Comparison of ENCODE assay signal across 20 cellular contexts in genomic region chr11:125410091-125410490, GRCh38.
DNase-seq lines count a peak whose midpoint lies in the region; ATAC-seq and TF ChIP-seq lines count a peak whose summit lies in the region.
"Had no signal": no experiment of that assay in that cellular context is flagged by ENCODE, and none has a peak within 500 bp of the region (broad histone marks: within the 10 kb centered on the region; RNA-seq: fewer than 3 reads in every experiment).

No MANE protein-coding gene starts in this region.

- no peak overlapping the region for H3K9ac ChIP-seq in GM23248

- DNase-seq in GM23248: peak; percentile 20
- DNase-seq in NCI-H526 treated with DMSO at 0.1 percent for 48 hours (lab: John Stamatoyannopoulos, UW): peak; percentile 70
- peak; percentile 19 for DNase-seq in choroid plexus epithelial cell (ENCODE audit: low read depth)
- peak; percentile 61 for DNase-seq in nephron progenitor cell
- DNase-seq in activated T-cell treated with anti-CD3 and anti-CD28 coated beads, Interleukin-2, amount 50 U/mL, for 48 hours: no peak
- DNase-seq in stimulated activated naive B cell treated with anti-CD40 and anti-IgM and Interleukin-4, amounts not matched to agents 10 μg/mL and 1 μg/mL and 100 μg/mL, for 72 hours: no peak
- DNase-seq: activated CD4-positive, alpha-beta T cell treated with anti-CD3 and anti-CD28 coated beads, Interleukin-2, amount 50 U/mL, for 48 hours; activated T-cell treated with anti-CD3 and anti-CD28 coated beads, Interleukin-2, amount 50 U/mL, for 72 hours; AML-193; Calu3; cerebellar nuclear complex; foreskin melanocyte; NCI-H1930; NCI-H510A treated with DMSO at 0.1 percent for 48 hours; PC-3; stimulated activated CD4-positive, alpha-beta T cell treated with anti-CD3 and anti-CD28 coated beads, Interleukin-1b, Interleukin-23, amount 100 ng/mL, for 48 hours; substantia nigra had no signal

- 58 to 60% methylated on average over 11 to 12 of the region's 12 CpGs for WGBS in GM23248 (ENCODE audit: low coverage in 1 of 2, low lambda C conversion rate in 2 of 2, missing lambda C conversion rate in 2 of 2), 2 experiments

- ATAC-seq in GM18873 (IDR thresholded peaks at IDR 0.05; ENCODE audit: low FRiP score, unreplicated experiment) (no peak), GM18519 (IDR thresholded peaks at IDR 0.05; ENCODE audit: low FRiP score, unreplicated experiment) (no peak)
- no peak for ATAC-seq in stimulated activated naive B cell treated with anti-CD40 and anti-IgM and Interleukin-4, amounts not matched to agents 10 μg/mL and 1 μg/mL and 100 μg/mL, for 72 hours (replicated peaks)
- ATAC-seq: activated T-cell treated with anti-CD3 and anti-CD28 coated beads, Interleukin-2, amount 50 U/mL, for 72 hours; PC-3 had no signal

- no peak overlapping the region for H2AFZ ChIP-seq in GM23248

- H3F3A ChIP-seq in GM23248 (ENCODE audit: insufficient read depth): no peaks in the 10 kb centered on the region

- H3K27me3 Mint-ChIP-seq in nephron progenitor cell (ENCODE audit: low read depth, poor library complexity): no peaks in the 10 kb centered on the region
- peaks cover 38 to 60% of the 10 kb centered on the region in 2 donors for H3K27me3 Mint-ChIP-seq in stimulated activated naive B cell treated with anti-CD40 and anti-IgM and Interleukin-4, amounts not matched to agents 10 μg/mL and 1 μg/mL and 100 μg/mL, for 72 hours

- H3K4me1 ChIP-seq in GM23248 (ENCODE audit: insufficient read depth): no peaks in the 10 kb centered on the region

- no peaks in the 10 kb centered on the region for H3K9me3 Mint-ChIP-seq in nephron progenitor cell
- no peaks in the 10 kb centered on the region for H3K9me3 Mint-ChIP-seq in stimulated activated naive B cell treated with anti-CD40 and anti-IgM and Interleukin-4, amounts not matched to agents 10 μg/mL and 1 μg/mL and 100 μg/mL, for 72 hours
- H3K9me3 Mint-ChIP-seq: activated T-cell treated with anti-CD3 and anti-CD28 coated beads, Interleukin-2, amount 50 U/mL, for 72 hours had no signal

- H3K4me3 Mint-ChIP-seq in nephron progenitor cell: no peak overlapping the region
- H3K4me3 Mint-ChIP-seq in stimulated activated naive B cell treated with anti-CD40 and anti-IgM and Interleukin-4, amounts not matched to agents 10 μg/mL and 1 μg/mL and 100 μg/mL, for 72 hours: no peak overlapping the region
- H3K4me3 Mint-ChIP-seq: activated T-cell treated with anti-CD3 and anti-CD28 coated beads, Interleukin-2, amount 50 U/mL, for 72 hours had no signal

- H3K79me2 ChIP-seq in GM23248 (ENCODE audit: insufficient read depth): no peaks in the 10 kb centered on the region

- H3K27ac Mint-ChIP-seq in nephron progenitor cell: no peak overlapping the region
- H3K27ac Mint-ChIP-seq in stimulated activated naive B cell treated with anti-CD40 and anti-IgM and Interleukin-4, amounts not matched to agents 10 μg/mL and 1 μg/mL and 100 μg/mL, for 72 hours: no peak overlapping the region
- H3K27ac Mint-ChIP-seq: activated T-cell treated with anti-CD3 and anti-CD28 coated beads, Interleukin-2, amount 50 U/mL, for 72 hours had no signal

- H3K4me1 Mint-ChIP-seq in nephron progenitor cell: peaks cover 51% of the 10 kb centered on the region
- peaks cover 1 to 3% of the 10 kb centered on the region in 2 donors for H3K4me1 Mint-ChIP-seq in stimulated activated naive B cell treated with anti-CD40 and anti-IgM and Interleukin-4, amounts not matched to agents 10 μg/mL and 1 μg/mL and 100 μg/mL, for 72 hours

- TF ChIP-seq CTCF in choroid plexus epithelial cell (conservative IDR thresholded peaks at IDR 0.05; ENCODE audit: low read depth, low read length) (no peak), nephron progenitor cell (IDR thresholded peaks at IDR 0.05) (no peak)

- no peaks in the 10 kb centered on the region for H3K9me3 ChIP-seq in GM23248 (ENCODE audit: low read depth)
- H3K9me3 ChIP-seq: right atrium auricular region had no signal

- no peak overlapping the region for H3K4me2 ChIP-seq in GM23248 (ENCODE audit: unreplicated experiment)

- H3K27me3 ChIP-seq in GM23248 (replicated peaks; ENCODE audit: insufficient read depth): peaks cover 50% of the 10 kb centered on the region
- H3K27me3 ChIP-seq: right atrium auricular region had no signal

- no peaks in the 10 kb centered on the region for H4K20me1 ChIP-seq in GM23248 (ENCODE audit: insufficient read depth)

- H3K9me2 ChIP-seq in GM23248 (ENCODE audit: insufficient read depth): no peaks in the 10 kb centered on the region

- in situ Hi-C loops in GM23248 (cut with MboI): loop anchor here (25.0 kb wide), 1 partner anchor 448 kb away; the partner anchor contains the start of gene CCDC15

- H3K36me3 Mint-ChIP-seq in nephron progenitor cell (ENCODE audit: low read depth): peaks cover 38% of the 10 kb centered on the region
- no peaks in the 10 kb centered on the region for H3K36me3 Mint-ChIP-seq in stimulated activated naive B cell treated with anti-CD40 and anti-IgM and Interleukin-4, amounts not matched to agents 10 μg/mL and 1 μg/mL and 100 μg/mL, for 72 hours

- H3K36me3 ChIP-seq in GM23248 (ENCODE audit: low read depth): no peaks in the 10 kb centered on the region
- H3K36me3 ChIP-seq: right atrium auricular region had no signal

- no peak overlapping the region for H3K27ac ChIP-seq in GM23248

- H3K4me3 ChIP-seq in GM23248 (no peak overlapping the region), choroid plexus epithelial cell (ENCODE audit: low read depth, low read length) (no peak overlapping the region)
- H3K4me3 ChIP-seq: right atrium auricular region had no signal

Comparison
In these comparisons a context has a peak if more than half of its experiments do, and no peak if none do; other contexts are left out.
1. DNase-seq: peak in GM23248 (single experiment), NCI-H526 treated with DMSO at 0.1 percent for 48 hours (single experiment), choroid plexus epithelial cell (single experiment) and nephron progenitor cell (single experiment); none in activated T-cell treated with anti-CD3 and anti-CD28 coated beads, Interleukin-2, amount 50 U/mL, for 48 hours (0 of 2) and stimulated activated naive B cell treated with anti-CD40 and anti-IgM and Interleukin-4, amounts not matched to agents 10 μg/mL and 1 μg/mL and 100 μg/mL, for 72 hours (single experiment).